15 cellular contexts compared by ENCODE assay signal in genomic region chr1:37997256-37998088, GRCh38. TPM values are rescaled to one million over a fixed set of nuclear protein-coding genes. Genes with fewer than 3 reads are reported as not detected.
DNase-seq lines count a peak whose midpoint lies in the region; ATAC-seq and TF ChIP-seq lines count a peak whose summit lies in the region.
"Had no signal": no experiment of that assay in that cellular context is flagged by ENCODE, and none has a peak within 500 bp of the region (broad histone marks: within the 10 kb centered on the region; RNA-seq: fewer than 3 reads in every experiment).

No MANE protein-coding gene starts in this region.

- intact Hi-C loops in natural killer cell (cut with micrococcal nuclease) (no loop called here), tibial artery (cut with DNase I; ENCODE audit: low total_unique reads) (no loop called here)

- H3K4me1 Mint-ChIP-seq in natural killer cell: peaks cover 55 to 64% of the 10 kb centered on the region in 2 donors
- H3K4me1 Mint-ChIP-seq in progenitor cell of endocrine pancreas (ENCODE audit: low read depth): peaks cover 12% of the 10 kb centered on the region

- H3K9me3 ChIP-seq in tibial artery: no peaks in the 10 kb centered on the region

- H3K4me1 ChIP-seq in tibial artery: peaks cover 15 to 76% (median 58%) of the 10 kb centered on the region in 4 donors

- CTCF ChIA-PET in RWPE1 (lab: Yijun Ruan, JAX): interaction anchor here (0.6 kb wide), 1 partner anchor 46 kb away, joined by 4 read pairs; no protein-coding TSS in a partner anchor

- no peak for DNase-seq in RWPE1 (ENCODE audit: low spot score)
- DNase-seq in coronary artery (ENCODE audit: low spot score): no peak
- DNase-seq in natural killer cell: no peak
- DNase-seq in tibial artery: peak in 1 of 2 donors; percentile 63
- no peak for DNase-seq in Kasumi-1 (lab: John Stamatoyannopoulos, UW)
- DNase-seq in progenitor cell of endocrine pancreas (ENCODE audit: low spot score, unreplicated experiment): no peak
- DNase-seq: activated CD4-positive, alpha-beta memory T cell treated with anti-CD3 and anti-CD28 coated beads, Interleukin-2, amount 10 ng/mL, durations not matched to agents 7 days and 5 days; activated naive CD4-positive, alpha-beta T cell treated with anti-CD3 and anti-CD28 coated beads for 36 hours; COR-L47; NCI-H2227 treated with DMSO at 0.1 percent for 48 hours; PC-3; stimulated activated CD4-positive, alpha-beta T cell treated with anti-CD3 and anti-CD28 coated beads, Interleukin-4, amount 100 ng/mL, for 1 hour; T-helper 2 cell had no signal

- H3K27me3 Mint-ChIP-seq in natural killer cell (ENCODE audit: low read depth in 2 of 2) (no peaks in the 10 kb centered on the region), progenitor cell of endocrine pancreas (no peaks in the 10 kb centered on the region)
- H3K27me3 Mint-ChIP-seq: activated CD4-positive, alpha-beta memory T cell treated with anti-CD3 and anti-CD28 coated beads, Interleukin-2, amount 10 ng/mL, durations not matched to agents 7 days and 5 days; stimulated activated naive CD8-positive, alpha-beta T cell treated with anti-CD3 and anti-CD28 coated beads, Interleukin-15, Interleukin-2, amounts not matched to agents 100 ng/mL and 50 ng/mL, for 24 hours had no signal

- H3K36me3 Mint-ChIP-seq in natural killer cell (no peaks in the 10 kb centered on the region), progenitor cell of endocrine pancreas (ENCODE audit: insufficient read depth) (peaks cover 4% of the 10 kb centered on the region)

- POLR2A ChIA-PET in RWPE1 (lab: Yijun Ruan, JAX; ENCODE audit: low non-redundant PET): no interaction called here

- no peak overlapping the region for H3K4me3 Mint-ChIP-seq in natural killer cell
- no peak overlapping the region for H3K4me3 Mint-ChIP-seq in progenitor cell of endocrine pancreas (ENCODE audit: low read depth)
- H3K4me3 Mint-ChIP-seq: activated CD4-positive, alpha-beta memory T cell treated with anti-CD3 and anti-CD28 coated beads, Interleukin-2, amount 10 ng/mL, durations not matched to agents 7 days and 5 days; activated naive CD4-positive, alpha-beta T cell treated with anti-CD3 and anti-CD28 coated beads for 36 hours had no signal

- H3K27ac Mint-ChIP-seq in natural killer cell: peak overlapping the region; percentile 88 to 92
- H3K27ac Mint-ChIP-seq in progenitor cell of endocrine pancreas: no peak overlapping the region
- H3K27ac Mint-ChIP-seq: activated CD4-positive, alpha-beta memory T cell treated with anti-CD3 and anti-CD28 coated beads, Interleukin-2, amount 10 ng/mL, durations not matched to agents 7 days and 5 days had no signal

- TF ChIP-seq CTCF in RWPE1 (conservative IDR thresholded peaks at IDR 0.05; ENCODE audit: low read depth) (no peak), coronary artery (IDR thresholded peaks at IDR 0.05) (no peak), natural killer cell (IDR thresholded peaks at IDR 0.05) (no peak), tibial artery (IDR thresholded peaks at IDR 0.05) (no peak), progenitor cell of endocrine pancreas (IDR thresholded peaks at IDR 0.05; ENCODE audit: unreplicated experiment) (no peak)

- ATAC-seq in natural killer cell (no peak), HG02852 (IDR thresholded peaks at IDR 0.05; ENCODE audit: unreplicated experiment) (no peak)
- ATAC-seq: PC-3 had no signal

- H3K4me3 ChIP-seq in coronary artery: no peak overlapping the region
- H3K4me3 ChIP-seq in tibial artery: no peak overlapping the region

- no peaks in the 10 kb centered on the region for H3K27me3 ChIP-seq in tibial artery

- H3K9me3 Mint-ChIP-seq in natural killer cell: no peaks in the 10 kb centered on the region
- no peaks in the 10 kb centered on the region for H3K9me3 Mint-ChIP-seq in progenitor cell of endocrine pancreas (ENCODE audit: low read depth)
- H3K9me3 Mint-ChIP-seq: activated CD4-positive, alpha-beta memory T cell treated with anti-CD3 and anti-CD28 coated beads, Interleukin-2, amount 10 ng/mL, durations not matched to agents 7 days and 5 days; activated naive CD4-positive, alpha-beta T cell treated with anti-CD3 and anti-CD28 coated beads for 36 hours; stimulated activated naive CD8-positive, alpha-beta T cell treated with anti-CD3 and anti-CD28 coated beads, Interleukin-15, Interleukin-2, amounts not matched to agents 100 ng/mL and 50 ng/mL, for 24 hours had no signal

- H3K27ac ChIP-seq in RWPE1 (peak overlapping the region; percentile 94), coronary artery (peak overlapping the region; percentile 94 to 96), tibial artery (peak overlapping the region; percentile 93 to 98)

- peaks cover 0 to 23% (median 19%) of the 10 kb centered on the region in 3 donors for H3K36me3 ChIP-seq in tibial artery

RNA-seq across cellular contexts. Expression of gene SF3A3, which starts 7.7 kb away (rescaled TPM):
- total RNA-seq in natural killer cell: 10 to 100 TPM; 48.7 to 75.8 (median 71.1) TPM
- total RNA-seq in progenitor cell of endocrine pancreas: 73.8 and 77.3 TPM in 2 replicates

RNA-seq across cellular contexts. Expression of gene FHL3, which starts 7.8 kb away (rescaled TPM):
- total RNA-seq in natural killer cell (10 to 100 TPM; 49.3 to 82.6 (median 53.6) TPM), progenitor cell of endocrine pancreas (16.5 and 17.6 TPM in 2 replicates)

RNA-seq across cellular contexts. Expression of gene UTP11, which starts 15.1 kb away (rescaled TPM):
- total RNA-seq in natural killer cell: 10 to 100 TPM; 13.4 to 20.7 (median 19.2) TPM
- 23.8 and 27.2 TPM in 2 replicates for total RNA-seq in progenitor cell of endocrine pancreas

RNA-seq across cellular contexts. Expression of gene POU3F1, which starts 49.1 kb away (rescaled TPM):
- under 1 TPM in 2 of 3 donors, not detected in 1; 0.12 to 0.15 TPM for total RNA-seq in natural killer cell
- total RNA-seq in progenitor cell of endocrine pancreas: 0.31 and 0.43 TPM in 2 replicates
- total RNA-seq: activated CD4-positive, alpha-beta memory T cell treated with anti-CD3 and anti-CD28 coated beads, Interleukin-2, amount 10 ng/mL, durations not matched to agents 7 days and 5 days; activated naive CD4-positive, alpha-beta T cell treated with anti-CD3 and anti-CD28 coated beads for 36 hours; PC-3 had no signal

RNA-seq across cellular contexts. Expression of gene INPP5B, which starts 50.6 kb away (rescaled TPM):
- 10 to 100 TPM; 34.0 to 66.2 (median 54.7) TPM for total RNA-seq in natural killer cell
- total RNA-seq in progenitor cell of endocrine pancreas: 21.1 and 21.9 TPM in 2 replicates
